ENCODE assay signal across 9 cellular contexts in genomic region chr5:174418809-174419522, GRCh38.
DNase-seq lines count a peak whose midpoint lies in the region; ATAC-seq and TF ChIP-seq lines count a peak whose summit lies in the region.
"Had no signal": no experiment of that assay in that cellular context is flagged by ENCODE, and none has a peak within 500 bp of the region (broad histone marks: within the 10 kb centered on the region; RNA-seq: fewer than 3 reads in every experiment).

No MANE protein-coding gene starts in this region.

- CTCF ChIA-PET in BJ (lab: Yijun Ruan, JAX), result interaction anchor here (0.7 to 4.4 kb wide), 25 partner anchors 8 to 1062 kb away, joined by 3 to 43 read pairs (median 4); no protein-coding TSS in a partner anchor

- WGBS in aorta, 2 donors, result 1% methylated on average over 17 of the region's 17 CpGs

- H3K27me3 ChIP-seq in BJ (ENCODE audit: control insufficient read depth, insufficient read depth, low read length), result no peaks in the 10 kb centered on the region; the same call in none of the 2 replicates
- H3K27me3 ChIP-seq in iPS-18a (ENCODE audit: control insufficient read depth, insufficient read depth, low read length), result peaks cover 22% of the 10 kb centered on the region
- no peaks in the 10 kb centered on the region for H3K27me3 ChIP-seq in aorta (ENCODE audit: control insufficient read depth in 1 of 2, insufficient read depth in 2 of 2, low read length in 1 of 2)

- H3K27me3 Mint-ChIP-seq in T-helper 1 cell treated with Interleukin-12 subunit alpha and Interleukin-12 subunit beta and Interleukin-4 antibody, amounts not matched to agents 30 μg/mL and 1 μg/mL, for 36 hours (ENCODE audit: low read depth), result peaks cover 14% of the 10 kb centered on the region

- H3K4me3 ChIP-seq in BJ (ENCODE audit: low read depth, low read length) (peak overlapping the region; percentile 33), iPS-18a (ENCODE audit: low read length) (peak overlapping the region; percentile 57), aorta (ENCODE audit: low read length in 2 of 2) (peak overlapping the region; percentile 10 to 21)

- H3K4me1 Mint-ChIP-seq in T-helper 1 cell treated with Interleukin-12 subunit alpha and Interleukin-12 subunit beta and Interleukin-4 antibody, amounts not matched to agents 30 μg/mL and 1 μg/mL, for 36 hours (ENCODE audit: low read depth), result peaks cover 7% of the 10 kb centered on the region

- no peaks in the 10 kb centered on the region for H3K36me3 Mint-ChIP-seq in T-helper 1 cell treated with Interleukin-12 subunit alpha and Interleukin-12 subunit beta and Interleukin-4 antibody, amounts not matched to agents 30 μg/mL and 1 μg/mL, for 36 hours (ENCODE audit: low read depth)

- no peaks in the 10 kb centered on the region for H3K36me3 ChIP-seq in BJ (ENCODE audit: control insufficient read depth, insufficient read depth, low read length)
- H3K36me3 ChIP-seq in iPS-18a (ENCODE audit: control insufficient read depth, low read depth, low read length), result no peaks in the 10 kb centered on the region
- no peaks in the 10 kb centered on the region for H3K36me3 ChIP-seq in aorta (ENCODE audit: control insufficient read depth in 1 of 2, insufficient read depth in 2 of 2, low read length in 1 of 2)

- POLR2A ChIA-PET in BJ (lab: Charles Lee), result interaction anchor here (0.5 to 0.6 kb wide), 3 partner anchors 305 to 516 kb away, joined by 4 to 5 read pairs (median 4); partner anchors contain the start of gene MSX2

- H3K27ac Mint-ChIP-seq in T-helper 1 cell treated with Interleukin-12 subunit alpha and Interleukin-12 subunit beta and Interleukin-4 antibody, amounts not matched to agents 30 μg/mL and 1 μg/mL, for 36 hours, result no peak overlapping the region
- H3K27ac Mint-ChIP-seq: dendritic cell treated with granulocyte-macrophage colony-stimulating factor and Interleukin-4, amounts not matched to agents 40 ng/mL and 50 ng/mL, for 4 days had no signal

- peak overlapping the region; percentile 12 for H3K4me3 Mint-ChIP-seq in T-helper 1 cell treated with Interleukin-12 subunit alpha and Interleukin-12 subunit beta and Interleukin-4 antibody, amounts not matched to agents 30 μg/mL and 1 μg/mL, for 36 hours
- H3K4me3 Mint-ChIP-seq: dendritic cell treated with granulocyte-macrophage colony-stimulating factor and Interleukin-4, amounts not matched to agents 40 ng/mL and 50 ng/mL, for 4 days had no signal

- no peak overlapping the region for H3K27ac ChIP-seq in iPS-18a (ENCODE audit: low read length)
- H3K27ac ChIP-seq in aorta (ENCODE audit: low read depth in 1 of 2, low read length in 2 of 2), result no peak overlapping the region

- DNase-seq in BJ (ENCODE audit: low read depth) (no peak), aorta (no peak), EL (no peak), putamen (ENCODE audit: low spot score) (no peak), SIG-M5 treated with dmso at 0.1 percent for 504 hours (lab: John Stamatoyannopoulos, UW; ENCODE audit: unreplicated experiment) (no peak)

- intact Hi-C loops in aorta (cut with DNase I), result loop anchor here (1.0 to 10.0 kb wide), 4 partner anchors 308 to 804 kb away; partner anchors contain the start of gene BOD1 (in 1 of the 2)

- no peak overlapping the region for H3K9ac ChIP-seq in iPS-18a (ENCODE audit: low read length)

- no peak for TF ChIP-seq CTCF in BJ (IDR thresholded peaks at IDR 0.05; ENCODE audit: insufficient read depth, low read depth, low read length)

- H3K4me1 ChIP-seq in iPS-18a (ENCODE audit: control insufficient read depth, low read depth, low read length) (no peaks in the 10 kb centered on the region), aorta (ENCODE audit: control insufficient read depth in 1 of 2, insufficient read depth in 2 of 2, low read length in 2 of 2) (no peaks in the 10 kb centered on the region)

- H3K9me3 Mint-ChIP-seq in T-helper 1 cell treated with Interleukin-12 subunit alpha and Interleukin-12 subunit beta and Interleukin-4 antibody, amounts not matched to agents 30 μg/mL and 1 μg/mL, for 36 hours, result no peaks in the 10 kb centered on the region
- H3K9me3 Mint-ChIP-seq: dendritic cell treated with granulocyte-macrophage colony-stimulating factor and Interleukin-4, amounts not matched to agents 40 ng/mL and 50 ng/mL, for 4 days had no signal

- ATAC-seq in GM21529 (IDR thresholded peaks at IDR 0.05; ENCODE audit: unreplicated experiment) (peak; percentile 17), aorta (ENCODE audit: low FRiP score) (peak; percentile 50)

- no peaks in the 10 kb centered on the region for H3K9me3 ChIP-seq in iPS-18a (ENCODE audit: control insufficient read depth, low read depth, low read length)
- no peaks in the 10 kb centered on the region for H3K9me3 ChIP-seq in aorta (ENCODE audit: control insufficient read depth, low read length)
